Comparison of ENCODE assay signal across 1 cellular context in genomic region chr6:31187780-31188194, GRCh38.
TF ChIP-seq lines count a peak whose summit lies in the region.

No MANE protein-coding gene starts in this region.

TF ChIP-seq in GM23338, 12 proteins besides CTCF, POLR2A, EP300 and RAD21:
- TF ChIP-seq ZNF462 (CRISPR knock-in tag; IDR thresholded peaks at IDR 0.05) (no peak), POLR2AphosphoS5 (IDR thresholded peaks at IDR 0.05; ENCODE audit: low read depth) (no peak), ETS1 (IDR thresholded peaks at IDR 0.05) (no peak), EZH2 (IDR thresholded peaks at IDR 0.05; ENCODE audit: low read depth, unreplicated experiment) (no peak), ZNF114 (CRISPR knock-in tag; IDR thresholded peaks at IDR 0.05) (no peak), CREB1 (CRISPR knock-in tag; IDR thresholded peaks at IDR 0.05; ENCODE audit: low read depth) (no peak), STAT1 (IDR thresholded peaks at IDR 0.05; ENCODE audit: unreplicated experiment) (no peak), NANOG (IDR thresholded peaks at IDR 0.05; ENCODE audit: borderline replicate concordance) (no peak), EZH2phosphoT487 (IDR thresholded peaks at IDR 0.05; ENCODE audit: unreplicated experiment) (no peak), JUNB (IDR thresholded peaks at IDR 0.05; ENCODE audit: unreplicated experiment) (no peak), ZNF331 (CRISPR knock-in tag; IDR thresholded peaks at IDR 0.05; ENCODE audit: low read depth) (no peak), REST (IDR thresholded peaks at IDR 0.05; ENCODE audit: unreplicated experiment) (no peak)
TF ChIP-seq in GM23338: peak in this region for 0.
